Comparison of ENCODE assay signal across 9 cellular contexts in genomic region chrX:133921764-133922389, GRCh38.
DNase-seq lines count a peak whose midpoint lies in the region; ATAC-seq lines count a peak whose summit lies in the region.
"Had no signal": no experiment of that assay in that cellular context is flagged by ENCODE, and none has a peak within 500 bp of the region (broad histone marks: within the 10 kb centered on the region; RNA-seq: fewer than 3 reads in every experiment).

No MANE protein-coding gene starts in this region.

- H3K4me3 Mint-ChIP-seq in activated T-cell treated with anti-CD3 and anti-CD28 coated beads, Interleukin-2, amount 50 U/mL, for 4 hours = no peak overlapping the region

- no peaks in the 10 kb centered on the region for H3K36me3 Mint-ChIP-seq in activated T-cell treated with anti-CD3 and anti-CD28 coated beads, Interleukin-2, amount 50 U/mL, for 4 hours (ENCODE audit: insufficient read depth)
- H3K36me3 Mint-ChIP-seq: activated naive CD4-positive, alpha-beta T cell treated with anti-CD3 and anti-CD28 coated beads, Interleukin-2, amount 50 U/mL, for 24 hours had no signal

- peaks cover 18% of the 10 kb centered on the region for H3K4me1 Mint-ChIP-seq in activated T-cell treated with anti-CD3 and anti-CD28 coated beads, Interleukin-2, amount 50 U/mL, for 4 hours (ENCODE audit: low read depth)

- no peaks in the 10 kb centered on the region for H3K27me3 Mint-ChIP-seq in activated T-cell treated with anti-CD3 and anti-CD28 coated beads, Interleukin-2, amount 50 U/mL, for 4 hours (ENCODE audit: low read depth)
- H3K27me3 Mint-ChIP-seq: activated naive CD4-positive, alpha-beta T cell treated with anti-CD3 and anti-CD28 coated beads, Interleukin-2, amount 50 U/mL, for 24 hours had no signal

- ATAC-seq in HG02642 (IDR thresholded peaks at IDR 0.05; ENCODE audit: poor library complexity, unreplicated experiment) (peak; percentile 75), HG02610 (IDR thresholded peaks at IDR 0.05; ENCODE audit: unreplicated experiment) (no peak)
- peak in 1 of 2 donors; percentile 59 for ATAC-seq in activated T-cell treated with anti-CD3 and anti-CD28 coated beads, Interleukin-2, amount 50 U/mL, for 4 hours

- H3K9me3 Mint-ChIP-seq in activated T-cell treated with anti-CD3 and anti-CD28 coated beads, Interleukin-2, amount 50 U/mL, for 4 hours = no peaks in the 10 kb centered on the region
- H3K9me3 Mint-ChIP-seq: activated naive CD4-positive, alpha-beta T cell treated with anti-CD3 and anti-CD28 coated beads, Interleukin-2, amount 50 U/mL, for 24 hours had no signal

- DNase-seq in NOMO-1 treated with dmso at 0.1 percent for 144 hours (lab: John Stamatoyannopoulos, UW; ENCODE audit: unreplicated experiment) (peak; percentile 3), NOMO-1 treated with DMSO at 0.1 percent for 48 hours (lab: John Stamatoyannopoulos, UW; ENCODE audit: unreplicated experiment) (no peak), NCI-H460 (ENCODE audit: extremely low read depth, low read depth) (peak; percentile 35), hepatic stellate cell (ENCODE audit: low spot score) (peak; percentile 9)
- peak; percentile 11 for DNase-seq in activated T-cell treated with anti-CD3 and anti-CD28 coated beads, Interleukin-2, amount 50 U/mL, for 4 hours
- peak in 2 of 3 donors; percentile 0 to 30 for DNase-seq in stimulated activated CD4-positive, alpha-beta T cell treated with anti-CD3 and anti-CD28 coated beads, TNF-alpha, amount 100 ng/mL, for 48 hours (ENCODE audit: low read depth in 3 of 3)
